In the genomic region with DNA sequence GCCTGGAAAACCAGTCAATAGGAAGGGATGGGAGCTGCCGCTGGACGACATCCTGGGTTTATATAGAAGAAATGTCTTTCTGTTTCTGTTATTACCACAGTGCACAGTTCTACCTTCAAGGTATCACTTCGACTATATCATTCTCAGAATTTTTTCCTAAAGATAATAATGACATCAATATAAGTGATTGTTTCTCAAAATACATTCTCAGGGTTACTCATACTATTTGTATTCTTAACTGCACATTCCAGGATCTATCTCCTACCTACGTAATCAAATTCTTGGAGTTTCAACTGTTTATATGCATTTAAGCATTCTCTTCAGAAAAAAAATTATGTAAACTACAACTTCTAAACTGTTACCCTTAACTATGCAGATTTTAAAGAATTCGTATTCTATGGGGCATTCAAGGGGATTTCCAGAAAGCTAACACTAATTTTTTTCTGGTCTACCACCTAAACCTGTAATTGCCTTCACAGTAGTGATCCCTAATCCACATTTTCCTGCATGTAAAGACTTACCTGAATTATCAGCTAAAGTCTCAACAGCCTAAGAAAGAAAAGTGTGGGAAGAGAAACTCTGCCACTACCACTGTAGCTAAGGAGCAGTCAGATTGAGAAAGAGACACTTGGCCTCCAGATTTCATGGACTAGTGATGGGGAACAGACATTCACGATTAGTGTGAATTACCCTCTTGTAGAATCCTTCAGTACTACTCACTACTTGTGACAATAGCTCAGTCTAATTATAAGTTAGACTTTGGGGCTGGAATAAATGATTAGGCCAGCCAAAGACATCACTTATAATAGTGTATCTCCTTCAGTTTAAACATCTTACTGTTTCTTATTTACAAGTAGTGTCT, we compare ENCODE assay signal across 20 cellular contexts. TPM values are rescaled to one million over a fixed set of nuclear protein-coding genes. Genes with fewer than 3 reads are reported as not detected.
DNase-seq lines count a peak whose midpoint lies in the region; TF ChIP-seq lines count a peak whose summit lies in the region.
"Had no signal": no experiment of that assay in that cellular context is flagged by ENCODE, and none has a peak within 500 bp of the region (broad histone marks: within the 10 kb centered on the region; RNA-seq: fewer than 3 reads in every experiment).

A gene with protein sequence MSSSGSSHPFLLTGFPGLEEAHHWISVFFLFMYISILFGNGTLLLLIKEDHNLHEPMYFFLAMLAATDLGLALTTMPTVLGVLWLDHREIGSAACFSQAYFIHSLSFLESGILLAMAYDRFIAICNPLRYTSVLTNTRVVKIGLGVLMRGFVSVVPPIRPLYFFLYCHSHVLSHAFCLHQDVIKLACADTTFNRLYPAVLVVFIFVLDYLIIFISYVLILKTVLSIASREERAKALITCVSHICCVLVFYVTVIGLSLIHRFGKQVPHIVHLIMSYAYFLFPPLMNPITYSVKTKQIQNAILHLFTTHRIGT (minus strand): TSS at position 51 of the 862 bp plus-strand sequence. CDS start 0 bp downstream, at position 51.

- H3F3A ChIP-seq in SK-N-SH (replicated peaks; ENCODE audit: insufficient read depth), result no peaks in the 10 kb centered on the region

- H3K36me3 Mint-ChIP-seq in CD14-positive monocyte, result no peaks in the 10 kb centered on the region

- POLR2A ChIA-PET in SK-N-SH (lab: Yijun Ruan, JAX), result no interaction called here

- H3K4me1 ChIP-seq in OCI-LY3 (ENCODE audit: low read length), result peaks cover 61% of the 10 kb centered on the region
- H3K4me1 ChIP-seq in SK-N-SH (ENCODE audit: control insufficient read depth in 1 of 2, insufficient read depth in 2 of 2, low read depth in 1 of 2, low read length in 1 of 2), result no peaks in the 10 kb centered on the region
- H3K4me1 ChIP-seq: Peyer's patch had no signal

- peak within 1 kb of the TSS; percentile 70 for H2AFZ ChIP-seq in OCI-LY3 (ENCODE audit: low read depth, low read length)
- H2AFZ ChIP-seq in SK-N-SH (ENCODE audit: low read depth), result no peak within 1 kb of the TSS
- H2AFZ ChIP-seq: GM23338 had no signal

- no peak for TF ChIP-seq CTCF in OCI-LY3 (IDR thresholded peaks at IDR 0.05; ENCODE audit: low read depth, low read length)
- TF ChIP-seq CTCF in choroid plexus epithelial cell (conservative IDR thresholded peaks at IDR 0.05; ENCODE audit: low read depth, low read length), result no peak
- no peak for TF ChIP-seq CTCF in CD14-positive monocyte (IDR thresholded peaks at IDR 0.05)
- no peak for TF ChIP-seq CTCF in SK-N-SH (IDR thresholded peaks at IDR 0.05)

- CTCF ChIA-PET in SK-N-SH (lab: Yijun Ruan, JAX), result interaction anchor here (1.3 kb wide), 1 partner anchor 9 kb away, joined by 3 read pairs; no protein-coding TSS in a partner anchor

- H3K27me3 ChIP-seq in OCI-LY3 (ENCODE audit: low read depth, low read length) (no peaks in the 10 kb centered on the region), SK-N-SH (ENCODE audit: insufficient read depth) (no peaks in the 10 kb centered on the region; the same call in 1 of the 2 replicates)
- H3K27me3 ChIP-seq: Peyer's patch had no signal

- peaks cover 0 to 2% (median 0%) of the 10 kb centered on the region in 3 donors for H3K27me3 Mint-ChIP-seq in CD14-positive monocyte (ENCODE audit: low read depth in 3 of 3)

- no peak within 1 kb of the TSS for H3K4me3 Mint-ChIP-seq in CD14-positive monocyte
- H3K4me3 Mint-ChIP-seq: GM23338, T-helper 17 cell had no signal

- DNase-seq in H4 (ENCODE audit: low spot score) (no peak), choroid plexus epithelial cell (ENCODE audit: low read depth) (peak; percentile 59), CD14-positive monocyte (ENCODE audit: low spot score) (no peak), SK-N-SH (no peak), DMS114 treated with DMSO at 0.1 percent for 48 hours (lab: John Stamatoyannopoulos, UW; ENCODE audit: unreplicated experiment) (no peak), NCI-H2081 treated with DMSO at 0.1 percent for 48 hours (lab: John Stamatoyannopoulos, UW) (no peak)
- DNase-seq: C1 segment of cervical spinal cord, DMS153, KBM-7, NCI-H1105, NCI-H1694 treated with DMSO at 0.1 percent for 48 hours, NCI-H446 treated with DMSO at 0.1 percent for 48 hours, NCI-H748 treated with DMSO at 0.1 percent for 48 hours, Peyer's patch, Right ventricle myocardium superior, T-helper 17 cell had no signal

- H3K27ac Mint-ChIP-seq in CD14-positive monocyte, result no peak within 1 kb of the TSS
- H3K27ac Mint-ChIP-seq: GM23338, T-helper 17 cell had no signal

- H3K79me2 ChIP-seq in OCI-LY3 (ENCODE audit: low read length), result no peaks in the 10 kb centered on the region
- H3K79me2 ChIP-seq in SK-N-SH (ENCODE audit: insufficient read depth), result no peaks in the 10 kb centered on the region

- no peaks in the 10 kb centered on the region for H3K4me1 Mint-ChIP-seq in CD14-positive monocyte
- H3K4me1 Mint-ChIP-seq: T-helper 17 cell had no signal

- no peaks in the 10 kb centered on the region for H4K20me1 ChIP-seq in OCI-LY3 (ENCODE audit: insufficient read depth, low read length)
- H4K20me1 ChIP-seq in SK-N-SH (ENCODE audit: insufficient read depth), result no peaks in the 10 kb centered on the region

- intact Hi-C loops in CD14-positive monocyte (cut with micrococcal nuclease), result no loop called here

- TF ChIP-seq EP300 in SK-N-SH (IDR thresholded peaks at IDR 0.05; ENCODE audit: borderline replicate concordance in 1 of 2, low read depth in 1 of 2, low read length in 1 of 2), result no peak

- H3K36me3 ChIP-seq in OCI-LY3 (replicated peaks; ENCODE audit: low read depth, low read length), result no peaks in the 10 kb centered on the region
- no peaks in the 10 kb centered on the region for H3K36me3 ChIP-seq in SK-N-SH (replicated peaks in 1 of 2; ENCODE audit: control insufficient read depth in 1 of 2, insufficient read depth in 2 of 2, low read length in 1 of 2)
- H3K36me3 ChIP-seq: Peyer's patch had no signal

- H3K9me3 ChIP-seq in OCI-LY3 (ENCODE audit: insufficient read depth, low read length) (no peaks in the 10 kb centered on the region), SK-N-SH (no peaks in the 10 kb centered on the region)
- H3K9me3 ChIP-seq: Peyer's patch had no signal

- H3K27ac ChIP-seq in OCI-LY3 (ENCODE audit: low read length) (peak within 1 kb of the TSS; percentile 74), SK-N-SH (ENCODE audit: low read depth in 2 of 2, low read length in 1 of 2) (no peak within 1 kb of the TSS)
- H3K27ac ChIP-seq: Peyer's patch had no signal

- WGBS in SK-N-SH (ENCODE audit: low lambda C conversion rate), result 11% methylated on average over 6 of the region's 6 CpGs

- peak within 1 kb of the TSS; percentile 75 for H3K4me2 ChIP-seq in OCI-LY3 (ENCODE audit: low read length)
- no peak within 1 kb of the TSS for H3K4me2 ChIP-seq in SK-N-SH
- H3K4me2 ChIP-seq: GM23338 had no signal

- H3K9me2 ChIP-seq in SK-N-SH, result no peaks in the 10 kb centered on the region

- H3K4me3 ChIP-seq in OCI-LY3 (ENCODE audit: low read length) (peak within 1 kb of the TSS; percentile 10; the same call in 1 of the 2 replicates), choroid plexus epithelial cell (ENCODE audit: low read depth, low read length) (no peak within 1 kb of the TSS), SK-N-SH (ENCODE audit: low read depth in 2 of 2, low read length in 1 of 2) (no peak within 1 kb of the TSS)
- H3K4me3 ChIP-seq: GM23338, Peyer's patch had no signal

- no peak for TF ChIP-seq RAD21 in SK-N-SH (IDR thresholded peaks at IDR 0.05; ENCODE audit: low read length)

- peak within 1 kb of the TSS; percentile 18; the same call in 1 of the 2 replicates for H3K9ac ChIP-seq in OCI-LY3 (ENCODE audit: low read length)
- H3K9ac ChIP-seq in SK-N-SH, result no peak within 1 kb of the TSS

- peaks cover 0 to 5% (median 1%) of the 10 kb centered on the region in 7 donors for H3K9me3 Mint-ChIP-seq in CD14-positive monocyte
- H3K9me3 Mint-ChIP-seq: GM23338 had no signal

TF ChIP-seq in SK-N-SH, 30 proteins besides CTCF, POLR2A, EP300 and RAD21:
- TF ChIP-seq RFX5 (IDR thresholded peaks at IDR 0.05; ENCODE audit: low read length) (no peak), MXI1 (IDR thresholded peaks at IDR 0.05; ENCODE audit: low read depth, low read length) (no peak)

RNA-seq across cellular contexts. Expression of the gene that starts here (rescaled TPM):
- 28.2 and 31.4 TPM in 2 replicates for total RNA-seq in H4 (2014; rRNA removed; shearing (Covaris generic))
- polyA plus RNA-seq in CD14-positive monocyte, result not detected
- 0.15 and 0.29 TPM in 2 replicates for polyA plus RNA-seq in SK-N-SH (2012; rRNA removed)
- 0.20 and 0.24 TPM in 2 replicates for polyA plus RNA-seq in SK-N-SH (2012; cell fraction: cytosol; rRNA removed)
- polyA plus RNA-seq in SK-N-SH (2012; cell fraction: nucleus; rRNA removed), result 0.53 and 0.57 TPM in 2 replicates
- total RNA-seq: G401, GM23338, MCF 10A, Peyer's patch, Right ventricle myocardium superior had no signal
- polyA plus RNA-seq: GM23338 had no signal
